ENCODE assay signal across 16 cellular contexts in genomic region chr4:37632836-37633235, GRCh38. TPM values are rescaled to one million over a fixed set of nuclear protein-coding genes. Genes with fewer than 3 reads are reported as not detected.
DNase-seq lines count a peak whose midpoint lies in the region; ATAC-seq, FAIRE-seq and TF ChIP-seq lines count a peak whose summit lies in the region.
"Had no signal": no experiment of that assay in that cellular context is flagged by ENCODE, and none has a peak within 500 bp of the region (broad histone marks: within the 10 kb centered on the region; RNA-seq: fewer than 3 reads in every experiment).

No MANE protein-coding gene starts in this region.

- no peaks in the 10 kb centered on the region for H3K79me2 ChIP-seq in PC-3 (ENCODE audit: low read length)

- H3K27me3 ChIP-seq in PC-3 (ENCODE audit: low read length) (no peaks in the 10 kb centered on the region), mesenchymal stem cell (ENCODE audit: control insufficient read depth in 1 of 2, insufficient read depth in 1 of 2, low read length in 2 of 2) (no peaks in the 10 kb centered on the region), stomach (no peaks in the 10 kb centered on the region)
- H3K27me3 ChIP-seq: BLaER1 treated with 17β-estradiol and CSF1 and Interleukin-3, amounts not matched to agents 10 nM and 100 nM had no signal

- H2AFZ ChIP-seq in PC-3 (ENCODE audit: low read length) (no peak overlapping the region), mesenchymal stem cell (ENCODE audit: low read depth, low read length) (no peak overlapping the region)
- H2AFZ ChIP-seq: GM23338 had no signal

- H3K9ac ChIP-seq in PC-3 (ENCODE audit: low read length) (no peak overlapping the region), mesenchymal stem cell (ENCODE audit: low read length) (peak overlapping the region; percentile 12), kidney (ENCODE audit: low read length in 2 of 2) (no peak overlapping the region)
- H3K9ac ChIP-seq: BLaER1 treated with 17β-estradiol and CSF1 and Interleukin-3, amounts not matched to agents 10 nM and 100 nM had no signal

- POLR2A ChIA-PET in PC-3 (lab: Charles Lee; ENCODE audit: unreplicated experiment): no interaction called here

- no peak for TF ChIP-seq POLR2A in stomach (IDR thresholded peaks at IDR 0.05)

- intact Hi-C loops in PC-3 (cut with micrococcal nuclease): no loop called here
- intact Hi-C loops in stomach (cut with DNase I; ENCODE audit: low total_unique reads): no loop called here
- intact Hi-C loops in kidney (cut with DNase I): no loop called here

- no peak overlapping the region for H2AK5ac ChIP-seq in mesenchymal stem cell (ENCODE audit: low read length, severe bottlenecking)

- H4K91ac ChIP-seq in mesenchymal stem cell (ENCODE audit: low read length): no peak overlapping the region

- peak overlapping the region; percentile 41 for H3K27ac ChIP-seq in PC-3 (ENCODE audit: low read length)
- no peak overlapping the region for H3K27ac ChIP-seq in mesenchymal stem cell (ENCODE audit: low read length, poor library complexity, severe bottlenecking)
- H3K27ac ChIP-seq in stomach: peak overlapping the region in 3 of 5 donors; percentile 2 to 46 (median 34)
- no peak overlapping the region for H3K27ac ChIP-seq in kidney (ENCODE audit: low read depth in 2 of 2, low read length in 2 of 2)
- H3K27ac ChIP-seq: BLaER1 treated with 17β-estradiol and CSF1 and Interleukin-3, amounts not matched to agents 10 nM and 100 nM had no signal

- H3K9me3 ChIP-seq in PC-3 (ENCODE audit: low read length) (no peaks in the 10 kb centered on the region), mesenchymal stem cell (ENCODE audit: control insufficient read depth, low read length) (no peaks in the 10 kb centered on the region), stomach (no peaks in the 10 kb centered on the region), kidney (ENCODE audit: control insufficient read depth in 1 of 2, low read length in 2 of 2) (no peaks in the 10 kb centered on the region)

- no peaks in the 10 kb centered on the region for H4K20me1 ChIP-seq in PC-3 (ENCODE audit: low read length)

- no peak for ATAC-seq in PC-3
- ATAC-seq: GM23338, HepG2 had no signal

- no peak overlapping the region for H2BK120ac ChIP-seq in mesenchymal stem cell (ENCODE audit: low read depth, low read length)

- H3K4me2 ChIP-seq in PC-3 (ENCODE audit: low read length): no peak overlapping the region
- H3K4me2 ChIP-seq in mesenchymal stem cell (ENCODE audit: low read length, poor library complexity, severe bottlenecking): no peak overlapping the region
- H3K4me2 ChIP-seq: BLaER1 treated with 17β-estradiol and CSF1 and Interleukin-3, amounts not matched to agents 10 nM and 100 nM; GM23338 had no signal

- CTCF ChIA-PET in PC-3 (lab: Charles Lee): no interaction called here

- TF ChIP-seq CTCF in AG10803 (conservative IDR thresholded peaks at IDR 0.05; ENCODE audit: low read length) (no peak), PC-3 (conservative IDR thresholded peaks at IDR 0.05; ENCODE audit: low read depth, low read length) (no peak), stomach (IDR thresholded peaks at IDR 0.05) (no peak), kidney (IDR thresholded peaks at IDR 0.05; ENCODE audit: borderline replicate concordance, extremely low read depth, insufficient read depth) (no peak)

- no peak overlapping the region for H3K18ac ChIP-seq in mesenchymal stem cell (ENCODE audit: low read depth in 1 of 2, low read length in 2 of 2)

- H2BK12ac ChIP-seq in mesenchymal stem cell (ENCODE audit: low read length in 2 of 2): no peak overlapping the region

- 93% methylated on average over 3 of the region's 3 CpGs for WGBS in mesenchymal stem cell
- WGBS in stomach, 5 donors: 91 to 97% (median 94%) methylated on average over 3 of the region's 3 CpGs

- peaks cover 8% of the 10 kb centered on the region; the same call in 1 of the 2 replicates for H3K4me1 ChIP-seq in PC-3 (ENCODE audit: insufficient read depth, low read length)
- H3K4me1 ChIP-seq in mesenchymal stem cell (ENCODE audit: control insufficient read depth, insufficient read depth, low read depth, low read length): peaks cover 3% of the 10 kb centered on the region
- H3K4me1 ChIP-seq in stomach: peaks cover 0 to 11% (median 8%) of the 10 kb centered on the region in 4 donors
- H3K4me1 ChIP-seq in kidney (ENCODE audit: control insufficient read depth in 1 of 2, insufficient read depth in 1 of 2, low read depth in 1 of 2, low read length in 2 of 2): no peaks in the 10 kb centered on the region
- H3K4me1 ChIP-seq: BLaER1 treated with 17β-estradiol and CSF1 and Interleukin-3, amounts not matched to agents 10 nM and 100 nM had no signal

- H4K8ac ChIP-seq in mesenchymal stem cell (ENCODE audit: low read length): no peak overlapping the region

- no peak overlapping the region for H3K4ac ChIP-seq in mesenchymal stem cell (ENCODE audit: low read depth in 1 of 2, low read length in 2 of 2)

- DNase-seq in AG10803 (ENCODE audit: low read depth): peak; percentile 34
- no peak for DNase-seq in PC-3
- DNase-seq in mesenchymal stem cell: no peak
- DNase-seq in stomach: no peak
- DNase-seq in ureter (ENCODE audit: low spot score): no peak
- no peak for DNase-seq in NCI-H524 treated with DMSO at 0.1 percent for 48 hours (lab: John Stamatoyannopoulos, UW)
- no peak for DNase-seq in NCI-H1105 (lab: John Stamatoyannopoulos, UW)
- DNase-seq in kidney: no peak
- DNase-seq: 8988T; CD4-positive, CD25-positive, alpha-beta regulatory T cell; DMS53; GF-D8; H7 had no signal

- no peak overlapping the region for H2BK15ac ChIP-seq in mesenchymal stem cell (ENCODE audit: low read depth, poor library complexity, severe bottlenecking)

- FAIRE-seq in kidney (lab: Jason Lieb, UNC): no peak
- FAIRE-seq: HepG2 had no signal

- H3K9me2 ChIP-seq in PC-3 (replicated peaks; ENCODE audit: low read length): no peaks in the 10 kb centered on the region

- no peak overlapping the region for H3K14ac ChIP-seq in mesenchymal stem cell (ENCODE audit: low read length in 2 of 2)

- no peak overlapping the region for H3K23ac ChIP-seq in mesenchymal stem cell (ENCODE audit: low read length in 2 of 2)

- H3F3A ChIP-seq in PC-3 (ENCODE audit: low read length, unreplicated experiment): no peaks in the 10 kb centered on the region

- H3K36me3 ChIP-seq in PC-3 (ENCODE audit: low read depth, low read length) (no peaks in the 10 kb centered on the region), mesenchymal stem cell (ENCODE audit: control insufficient read depth in 1 of 2, insufficient read depth in 2 of 2, low read depth in 1 of 2, low read length in 2 of 2) (peaks cover 21 to 23% of the 10 kb centered on the region in 2 experiments), stomach (peaks cover 36 to 89% (median 79%) of the 10 kb centered on the region in 4 donors), kidney (ENCODE audit: control insufficient read depth in 1 of 2, insufficient read depth in 2 of 2, low read length in 2 of 2) (peaks cover 9 to 13% of the 10 kb centered on the region in 2 donors)

- peaks cover 16% of the 10 kb centered on the region for H3K79me1 ChIP-seq in mesenchymal stem cell (replicated peaks; ENCODE audit: low read length, poor library complexity, severe bottlenecking)

- H2BK5ac ChIP-seq in mesenchymal stem cell (ENCODE audit: low read depth, low read length, poor library complexity, severe bottlenecking): no peak overlapping the region

- H3K4me3 ChIP-seq in AG10803 (ENCODE audit: low read length) (no peak overlapping the region), PC-3 (ENCODE audit: low read length) (no peak overlapping the region), mesenchymal stem cell (ENCODE audit: insufficient read depth in 1 of 2, low read depth in 1 of 2, low read length in 2 of 2) (no peak overlapping the region), stomach (no peak overlapping the region), kidney (ENCODE audit: low read length in 2 of 2) (no peak overlapping the region)
- H3K4me3 ChIP-seq: BLaER1 treated with 17β-estradiol and CSF1 and Interleukin-3, amounts not matched to agents 10 nM and 100 nM; GM23338 had no signal

- BruUV-seq in PC-3 (replicated peaks; lab: Mats Ljungman, UMichigan): no TSS peak

- TF ChIP-seq EP300 in stomach (IDR thresholded peaks at IDR 0.05): no peak

RNA-seq across cellular contexts. Expression of gene RELL1, which starts 53.3 kb away (rescaled TPM):
- total RNA-seq in PC-3 (2014; rRNA removed) (14.6 and 19.5 TPM in 2 replicates), stomach (100 to 1,000 TPM in 1 of 5 donors, 10 to 100 TPM in 3, 1 to 10 TPM in 1; 2.9 to 113 (median 92.5) TPM), ureter (23.4 TPM), kidney (38.4 TPM)
- 17.5 TPM for polyA plus RNA-seq in mesenchymal stem cell (2013, experiment 1 of 2)
- 17.2 TPM for polyA plus RNA-seq in mesenchymal stem cell (2013, experiment 2 of 2)
- polyA plus RNA-seq in stomach (1 to 10 TPM; 1.3 to 8.3 (median 2.4) TPM), kidney (ENCODE audit: insufficient read depth, low read depth, low replicate concordance) (1.4 TPM)

Comparison
In these comparisons a context has a peak if more than half of its experiments do, and no peak if none do; other contexts are left out.
1. H3K27ac ChIP-seq: peak in PC-3 (single experiment) and stomach (3 of 5); none in mesenchymal stem cell (single experiment) and kidney (0 of 2).